Comparison of ENCODE assay signal across 8 cellular contexts in the genomic region with DNA sequence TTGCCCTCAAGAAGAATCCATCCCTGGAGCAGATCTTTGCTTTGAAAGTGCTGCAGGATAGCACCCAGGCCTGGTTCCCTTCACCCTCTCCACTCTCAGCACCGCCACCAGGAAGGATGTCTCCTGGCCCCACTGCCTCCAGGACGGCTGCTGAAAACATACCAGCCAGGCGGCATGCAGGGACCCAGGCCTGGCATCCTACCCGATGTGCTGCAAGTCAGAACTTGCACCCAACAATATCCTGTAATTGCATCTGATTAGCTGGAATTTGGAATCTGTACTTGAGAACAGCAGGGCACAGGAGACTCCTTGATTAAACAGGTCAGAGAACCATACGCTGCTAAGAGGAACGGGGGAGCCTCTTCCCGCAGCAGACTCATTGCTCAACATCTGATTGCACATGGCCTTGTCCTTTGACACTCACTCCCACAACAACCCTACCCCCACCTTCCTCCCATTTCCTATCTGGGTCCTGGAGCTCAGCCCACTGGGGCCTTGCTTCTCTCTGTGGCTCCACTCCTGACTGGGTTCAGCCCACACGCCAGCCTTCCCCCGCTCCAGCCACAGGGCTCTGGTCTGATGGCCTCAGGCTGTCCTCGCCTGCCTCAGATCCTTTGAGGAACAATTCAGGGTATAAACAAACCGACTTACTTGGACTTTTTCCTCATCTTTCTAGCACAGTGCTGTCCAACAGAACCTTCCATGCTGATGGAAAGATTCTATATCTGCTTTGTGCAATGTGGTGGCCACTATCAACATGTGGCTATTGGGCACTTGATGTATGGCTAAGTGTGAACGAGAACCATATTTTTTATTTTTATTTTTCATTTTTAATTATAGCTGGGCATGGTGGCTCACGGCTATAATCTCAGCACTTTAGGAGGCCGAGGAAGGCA.
A peak's percentile ranks its signal among the peaks of the same experiment; 100 is the strongest.
DNase-seq lines count a peak whose midpoint lies in the region; ATAC-seq and TF ChIP-seq lines count a peak whose summit lies in the region.

No MANE protein-coding gene starts in this region.

- TF ChIP-seq CTCF in fibroblast of the aortic adventitia (IDR thresholded peaks at IDR 0.05; ENCODE audit: insufficient read depth, low read length) (no peak), ovary (IDR thresholded peaks at IDR 0.05) (no peak)

- DNase-seq in DMS79 (lab: John Stamatoyannopoulos, UW) (peak; percentile 70), NOMO-1 treated with dmso at 0.1 percent for 144 hours (lab: John Stamatoyannopoulos, UW; ENCODE audit: unreplicated experiment) (peak; percentile 88), fibroblast of the aortic adventitia (ENCODE audit: low read depth) (peak; percentile 50), ovary (peak; percentile 86 to 96 (median 93)), GOT3 (lab: John Stamatoyannopoulos, UW) (no peak)
- DNase-seq in activated naive CD8-positive, alpha-beta T cell treated with anti-CD3 and anti-CD28 coated beads, Interleukin-2, amount 50 U/mL, for 24 hours = no peak
- DNase-seq in stimulated activated CD4-positive, alpha-beta T cell treated with anti-CD3 and anti-CD28 coated beads, Interleukin-1b, Interleukin-23, amount 100 ng/mL, for 48 hours = no peak

- H3K4me3 Mint-ChIP-seq in activated naive CD8-positive, alpha-beta T cell treated with anti-CD3 and anti-CD28 coated beads, Interleukin-2, amount 50 U/mL, for 24 hours = no peak overlapping the region

- peak; percentile 82 for TF ChIP-seq EP300 in ovary (IDR thresholded peaks at IDR 0.05)

- WGBS in ovary, 3 donors = 32 to 38% (median 38%) methylated on average over 14 of the region's 14 CpGs

- intact Hi-C loops in ovary (cut with DNase I) = no loop called here

- H3K4me1 Mint-ChIP-seq in activated naive CD8-positive, alpha-beta T cell treated with anti-CD3 and anti-CD28 coated beads, Interleukin-2, amount 50 U/mL, for 24 hours = no peaks in the 10 kb centered on the region

- peaks cover 16% of the 10 kb centered on the region for H3K4me1 ChIP-seq in ovary (ENCODE audit: insufficient read depth)

- no peaks in the 10 kb centered on the region for H3K27me3 Mint-ChIP-seq in activated naive CD8-positive, alpha-beta T cell treated with anti-CD3 and anti-CD28 coated beads, Interleukin-2, amount 50 U/mL, for 24 hours

- TF ChIP-seq POLR2A in ovary (IDR thresholded peaks at IDR 0.05) = peak; percentile 13

- no peaks in the 10 kb centered on the region for H3K27me3 ChIP-seq in ovary

- no peaks in the 10 kb centered on the region for H3K9me3 ChIP-seq in ovary

- H3K36me3 Mint-ChIP-seq in activated naive CD8-positive, alpha-beta T cell treated with anti-CD3 and anti-CD28 coated beads, Interleukin-2, amount 50 U/mL, for 24 hours (ENCODE audit: low read depth) = no peaks in the 10 kb centered on the region

- H3K4me3 ChIP-seq in fibroblast of the aortic adventitia (ENCODE audit: low read depth, low read length) = no peak overlapping the region
- H3K4me3 ChIP-seq in ovary = no peak overlapping the region

- H3K9me3 Mint-ChIP-seq in activated naive CD8-positive, alpha-beta T cell treated with anti-CD3 and anti-CD28 coated beads, Interleukin-2, amount 50 U/mL, for 24 hours = no peaks in the 10 kb centered on the region

- no peak for ATAC-seq in activated naive CD8-positive, alpha-beta T cell treated with anti-CD3 and anti-CD28 coated beads, Interleukin-2, amount 50 U/mL, for 24 hours
- ATAC-seq in HG03139 (IDR thresholded peaks at IDR 0.05; ENCODE audit: unreplicated experiment) = no peak

- H3K27ac ChIP-seq in ovary = peak overlapping the region; percentile 29 to 41

- H3K27ac Mint-ChIP-seq in activated naive CD8-positive, alpha-beta T cell treated with anti-CD3 and anti-CD28 coated beads, Interleukin-2, amount 50 U/mL, for 24 hours = no peak overlapping the region

- no peaks in the 10 kb centered on the region for H3K36me3 ChIP-seq in ovary

Comparison
In these comparisons a context has a peak if more than half of its experiments do, and no peak if none do; other contexts are left out.
1. DNase-seq: peak in DMS79 (single experiment), NOMO-1 treated with dmso at 0.1 percent for 144 hours (single experiment), fibroblast of the aortic adventitia (single experiment) and ovary (5 of 5); none in activated naive CD8-positive, alpha-beta T cell treated with anti-CD3 and anti-CD28 coated beads, Interleukin-2, amount 50 U/mL, for 24 hours (single experiment), GOT3 (single experiment) and stimulated activated CD4-positive, alpha-beta T cell treated with anti-CD3 and anti-CD28 coated beads, Interleukin-1b, Interleukin-23, amount 100 ng/mL, for 48 hours (single experiment).